Comparison of ENCODE assay signal across 8 cellular contexts in the genomic region with DNA sequence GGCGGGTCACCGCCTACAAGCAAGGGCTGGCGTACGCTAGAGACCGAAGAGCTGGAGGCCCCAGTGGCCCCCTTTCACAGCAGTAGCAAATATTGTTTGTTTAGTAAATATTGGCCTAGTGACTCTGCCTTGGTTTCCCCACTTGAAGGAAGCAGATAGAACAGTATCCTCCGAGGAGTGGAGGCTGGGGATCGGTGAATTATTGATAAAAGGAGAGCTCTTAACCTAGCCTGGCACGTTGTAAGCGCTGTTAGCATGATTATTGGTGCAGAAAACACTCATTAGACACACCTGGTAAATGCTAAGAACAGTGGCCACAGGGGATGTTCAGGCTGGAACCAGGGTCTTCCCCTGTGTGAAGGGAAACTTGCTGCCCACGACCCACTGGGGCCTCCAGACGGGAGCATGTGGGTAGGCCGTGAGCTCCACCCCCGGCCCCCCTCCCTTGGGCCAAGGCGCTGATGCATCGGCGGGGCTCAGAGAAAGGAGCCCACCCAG. TPM values are rescaled to one million over a fixed set of nuclear protein-coding genes. Genes with fewer than 3 reads are reported as not detected.
DNase-seq lines count a peak whose midpoint lies in the region; ATAC-seq, FAIRE-seq and TF ChIP-seq lines count a peak whose summit lies in the region.

No MANE protein-coding gene starts in this region.

- peaks cover 8% of the 10 kb centered on the region for H3K36me3 ChIP-seq in bronchial epithelial cell (ENCODE audit: control insufficient read depth, insufficient read depth, low read length)
- H3K36me3 ChIP-seq in lung (ENCODE audit: control insufficient read depth in 2 of 2, insufficient read depth in 2 of 2, low read length in 2 of 2) = no peaks in the 10 kb centered on the region
- no peaks in the 10 kb centered on the region for H3K36me3 ChIP-seq in urinary bladder (ENCODE audit: insufficient read depth)

- no peak for ATAC-seq in lung (ENCODE audit: insufficient read depth, low FRiP score)

- no peaks in the 10 kb centered on the region for H3K9me3 ChIP-seq in lung (ENCODE audit: control insufficient read depth in 2 of 2, insufficient read depth in 1 of 2, low read length in 1 of 2)

- H3K27me3 ChIP-seq in bronchial epithelial cell (ENCODE audit: control insufficient read depth, insufficient read depth, low read length) (no peaks in the 10 kb centered on the region), lung (ENCODE audit: control insufficient read depth, insufficient read depth) (no peaks in the 10 kb centered on the region)

- H3K4me3 ChIP-seq in bronchial epithelial cell (ENCODE audit: low read depth, low read length) = peak overlapping the region; percentile 88
- H3K4me3 ChIP-seq in lung = peak overlapping the region; percentile 95
- peak overlapping the region; percentile 83 for H3K4me3 ChIP-seq in urinary bladder (ENCODE audit: low read depth, low read length)

- peaks cover 0 to 5% of the 10 kb centered on the region in 2 donors for H3K4me1 ChIP-seq in lung (ENCODE audit: control insufficient read depth in 2 of 2, insufficient read depth in 2 of 2, low read length in 2 of 2)
- H3K4me1 ChIP-seq in urinary bladder (ENCODE audit: insufficient read depth) = peaks cover 2% of the 10 kb centered on the region

- no peak for TF ChIP-seq CTCF in bronchial epithelial cell (IDR thresholded peaks at IDR 0.05; ENCODE audit: insufficient read depth, low read length, severe bottlenecking)
- no peak for TF ChIP-seq CTCF in lung (IDR thresholded peaks at IDR 0.05; ENCODE audit: control extremely low read depth, extremely low read depth)

- H3K27ac ChIP-seq in lung (ENCODE audit: low read depth in 1 of 2, low read length in 1 of 2) = peak overlapping the region; percentile 98
- peak overlapping the region; percentile 90 for H3K27ac ChIP-seq in urinary bladder (ENCODE audit: low read depth)

- no peak for FAIRE-seq in bronchial epithelial cell (lab: Jason Lieb, UNC)

- 0 to 1% methylated on average over 15 to 16 of the region's 16 CpGs for WGBS in lung, 2 donors
- WGBS in urinary bladder = under 1% methylated on average over 16 of the region's 16 CpGs

- DNase-seq in NCI-H524 treated with DMSO at 0.1 percent for 48 hours (lab: John Stamatoyannopoulos, UW) = peak; percentile 57
- no peak for DNase-seq in NCI-H524 (lab: John Stamatoyannopoulos, UW)
- DNase-seq in HT-29 (ENCODE audit: low spot score) = peak; percentile 53
- DNase-seq in bronchial epithelial cell (ENCODE audit: low read depth) = no peak
- no peak for DNase-seq in lung (ENCODE audit: low spot score)
- DNase-seq in mesenteric fat pad (ENCODE audit: low spot score) = no peak
- DNase-seq in COR-L47 (lab: John Stamatoyannopoulos, UW) = no peak

RNA-seq across cellular contexts. Expression of gene IER2, which starts 2.2 kb away (rescaled TPM):
- total RNA-seq in HT-29 (2014; rRNA removed; shearing (Covaris generic)) = 144 and 159 TPM in 2 replicates
- total RNA-seq in bronchial epithelial cell (32.1 and 35.2 TPM in 2 replicates), lung (10 to 100 TPM; 29.8 to 93.5 TPM), urinary bladder (17.0 TPM), mesenteric fat pad (229 TPM)
- polyA plus RNA-seq in lung (100 to 1,000 TPM in 1 of 2 donors, 10 to 100 TPM in 1; 92.5 to 242 TPM), urinary bladder (268 TPM)

RNA-seq across cellular contexts. Expression of gene STX10, which starts 2.2 kb away (rescaled TPM):
- total RNA-seq in HT-29 (2014; rRNA removed; shearing (Covaris generic)) = 86.0 and 102 TPM in 2 replicates
- total RNA-seq in bronchial epithelial cell (68.4 and 75.3 TPM in 2 replicates), lung (10 to 100 TPM; 45.8 to 94.3 TPM), urinary bladder (26.4 TPM), mesenteric fat pad (45.4 TPM)
- polyA plus RNA-seq in lung (100 to 1,000 TPM; 128 to 136 TPM), urinary bladder (76.1 TPM)

RNA-seq across cellular contexts. Expression of gene NACC1, which starts 34.3 kb away (rescaled TPM):
- total RNA-seq in HT-29 (2014; rRNA removed; shearing (Covaris generic)) = 130 and 133 TPM in 2 replicates
- 20.3 and 46.6 TPM in 2 replicates for total RNA-seq in bronchial epithelial cell
- 10 to 100 TPM; 18.4 to 94.8 TPM for total RNA-seq in lung
- 10 to 100 TPM; 51.6 to 64.9 TPM for polyA plus RNA-seq in lung
- 10.2 TPM for total RNA-seq in urinary bladder
- polyA plus RNA-seq in urinary bladder = 25.7 TPM
- 45.2 TPM for total RNA-seq in mesenteric fat pad

RNA-seq across cellular contexts. Expression of gene TRMT1, which starts 35.9 kb away (rescaled TPM):
- 52.8 and 59.8 TPM in 2 replicates for total RNA-seq in HT-29 (2014; rRNA removed; shearing (Covaris generic))
- total RNA-seq in bronchial epithelial cell (28.0 and 40.5 TPM in 2 replicates), lung (10 to 100 TPM; 14.4 to 41.4 TPM), urinary bladder (16.5 TPM), mesenteric fat pad (33.2 TPM)
- polyA plus RNA-seq in lung (10 to 100 TPM; 46.1 to 48.2 TPM), urinary bladder (31.2 TPM)

RNA-seq across cellular contexts. Expression of gene LYL1, which starts 49.7 kb away (rescaled TPM):
- 1.8 and 2.5 TPM in 2 replicates for total RNA-seq in HT-29 (2014; rRNA removed; shearing (Covaris generic))
- 0.51 and 1.3 TPM in 2 replicates for total RNA-seq in bronchial epithelial cell
- total RNA-seq in lung = 10 to 100 TPM; 12.9 to 25.9 TPM
- polyA plus RNA-seq in lung = 10 to 100 TPM; 15.5 to 34.1 TPM
- 4.8 TPM for total RNA-seq in urinary bladder
- 15.7 TPM for polyA plus RNA-seq in urinary bladder
- total RNA-seq in mesenteric fat pad = 11.5 TPM

Comparison
In these comparisons a context has a peak if more than half of its experiments do, and no peak if none do; other contexts are left out.
1. DNase-seq: peak in NCI-H524 treated with DMSO at 0.1 percent for 48 hours (single experiment) and HT-29 (single experiment); none in NCI-H524 (0 of 2), bronchial epithelial cell (single experiment), lung (single experiment), mesenteric fat pad (single experiment) and COR-L47 (single experiment).
2. Peak in every context shown above with its lines, with median percentiles within 50 percentile points of each other: H3K4me3 ChIP-seq.